28 cellular contexts compared by ENCODE assay signal in genomic region chr10:14017380-14017943, GRCh38.
DNase-seq lines count a peak whose midpoint lies in the region; ATAC-seq, FAIRE-seq and TF ChIP-seq lines count a peak whose summit lies in the region.
"Had no signal": no experiment of that assay in that cellular context is flagged by ENCODE, and none has a peak within 500 bp of the region (broad histone marks: within the 10 kb centered on the region; RNA-seq: fewer than 3 reads in every experiment).

No MANE protein-coding gene starts in this region.

- H3K4me3 Mint-ChIP-seq in astrocyte (ENCODE audit: unreplicated experiment), result no peak overlapping the region
- no peak overlapping the region for H3K4me3 Mint-ChIP-seq in T-helper 2 cell treated with Interferon-gamma antibody and Interleukin-4, amounts not matched to agents 5 μg/mL and 100 μg/mL, for 36 hours
- H3K4me3 Mint-ChIP-seq: activated T-cell treated with anti-CD3 and anti-CD28 coated beads, Interleukin-2, amount 50 U/mL, for 4 hours; CD4-positive, alpha-beta T cell; dendritic cell treated with granulocyte-macrophage colony-stimulating factor and Interleukin-4, amounts not matched to agents 40 ng/mL and 50 ng/mL, for 4 days; H9; stimulated activated naive B cell treated with anti-CD40 and anti-IgM and Interleukin-4, amounts not matched to agents 10 μg/mL and 1 μg/mL and 100 μg/mL, for 72 hours had no signal

- H3K9me3 ChIP-seq in astrocyte (ENCODE audit: insufficient read depth, low read depth, low read length) (no peaks in the 10 kb centered on the region), pancreas (no peaks in the 10 kb centered on the region)
- H3K9me3 ChIP-seq: lower lobe of right lung, mucosa of descending colon had no signal

- H3K79me2 ChIP-seq in astrocyte (ENCODE audit: insufficient read depth, low read length), result no peaks in the 10 kb centered on the region

- no peak overlapping the region for H2AFZ ChIP-seq in astrocyte (ENCODE audit: low read depth, low read length)
- H2AFZ ChIP-seq: PC-9 had no signal

- intact Hi-C loops in pancreas (cut with DNase I), result no loop called here

- no peaks in the 10 kb centered on the region for H3K27me3 Mint-ChIP-seq in astrocyte (ENCODE audit: low read depth, unreplicated experiment)
- peaks cover 13% of the 10 kb centered on the region for H3K27me3 Mint-ChIP-seq in T-helper 2 cell treated with Interferon-gamma antibody and Interleukin-4, amounts not matched to agents 5 μg/mL and 100 μg/mL, for 36 hours (ENCODE audit: low read depth)
- H3K27me3 Mint-ChIP-seq: CD4-positive, alpha-beta T cell had no signal

- H3K4me1 Mint-ChIP-seq in astrocyte (ENCODE audit: low read depth, unreplicated experiment), result peaks cover 15% of the 10 kb centered on the region
- peaks cover 6% of the 10 kb centered on the region for H3K4me1 Mint-ChIP-seq in T-helper 2 cell treated with Interferon-gamma antibody and Interleukin-4, amounts not matched to agents 5 μg/mL and 100 μg/mL, for 36 hours (ENCODE audit: low read depth)

- no peak for TF ChIP-seq POLR2A in GM12892 (IDR thresholded peaks at IDR 0.05; ENCODE audit: low read depth, low read length)

- H3K36me3 Mint-ChIP-seq in astrocyte (ENCODE audit: low read depth, unreplicated experiment), result no peaks in the 10 kb centered on the region
- H3K36me3 Mint-ChIP-seq in T-helper 2 cell treated with Interferon-gamma antibody and Interleukin-4, amounts not matched to agents 5 μg/mL and 100 μg/mL, for 36 hours (ENCODE audit: low read depth), result no peaks in the 10 kb centered on the region

- no peak for TF ChIP-seq CTCF in astrocyte (IDR thresholded peaks at IDR 0.05; ENCODE audit: insufficient read depth, low read depth, low read length)
- no peak for TF ChIP-seq CTCF in fibroblast of mammary gland (conservative IDR thresholded peaks at IDR 0.05; ENCODE audit: control insufficient read depth, insufficient read depth, low read depth, low read length)
- no peak for TF ChIP-seq CTCF in pancreas (IDR thresholded peaks at IDR 0.05)

- H3K9ac ChIP-seq in astrocyte (ENCODE audit: low read length), result no peak overlapping the region

- WGBS in pancreas, 2 donors, result 56 to 59% methylated on average over 5 of the region's 5 CpGs

- H3K4me2 ChIP-seq in astrocyte (ENCODE audit: low read length), result no peak overlapping the region
- H3K4me2 ChIP-seq: PC-9 had no signal

- DNase-seq in GM12892 (ENCODE audit: insufficient read length) (no peak), astrocyte (ENCODE audit: low read depth) (peak; percentile 46), fibroblast of mammary gland (ENCODE audit: low read depth) (peak; percentile 60), skeletal muscle cell (ENCODE audit: low read depth) (peak; percentile 29), mucosa of gallbladder (ENCODE audit: low spot score) (no peak), pancreas (no peak)
- no peak for DNase-seq in T-helper 2 cell treated with Interferon-gamma antibody and Interleukin-4, amounts not matched to agents 5 μg/mL and 100 μg/mL, for 36 hours (ENCODE audit: low spot score)
- DNase-seq: activated CD4-positive, alpha-beta T cell treated with anti-CD3 and anti-CD28 coated beads, Interleukin-2, amount 50 U/mL, for 1 hour; activated T-cell treated with anti-CD3 and anti-CD28 coated beads, Interleukin-2, amount 50 U/mL, for 4 hours; CD4-positive, alpha-beta T cell; H9; heart left ventricle; KG1; lower lobe of right lung; MM.1S; mucosa of descending colon; NCI-H2029 treated with DMSO at 0.1 percent for 48 hours; NCI-H526; NK-92 treated with Interleukin-12 subunit alpha and Interleukin-12 subunit beta, amount 100 ng/mL, for 24 hours; PC-9; posterior cingulate gyrus; SHP77; sigmoid colon; stimulated activated CD4-positive, alpha-beta T cell treated with anti-CD3 and anti-CD28 coated beads, Interleukin-15, amount 100 ng/mL, for 24 hours; stimulated activated naive B cell treated with anti-CD40 and anti-IgM and Interleukin-4, amounts not matched to agents 10 μg/mL and 1 μg/mL and 100 μg/mL, for 72 hours had no signal

- H3K4me1 ChIP-seq in astrocyte (ENCODE audit: insufficient read depth, low read length) (no peaks in the 10 kb centered on the region), pancreas (no peaks in the 10 kb centered on the region)

- FAIRE-seq in GM12892 (lab: Jason Lieb, UNC) (peak; percentile 5), astrocyte (lab: Jason Lieb, UNC) (no peak), pancreas (lab: Jason Lieb, UNC) (no peak)
- FAIRE-seq: D721Med, urothelium cell line had no signal

- no peak overlapping the region for H3K4me3 ChIP-seq in astrocyte (ENCODE audit: insufficient read depth, low read depth, low read length)
- H3K4me3 ChIP-seq in fibroblast of mammary gland (ENCODE audit: control insufficient read depth, low read depth, low read length), result no peak overlapping the region
- no peak overlapping the region for H3K4me3 ChIP-seq in skeletal muscle cell (ENCODE audit: low read depth, low read length)
- no peak overlapping the region for H3K4me3 ChIP-seq in pancreas
- H3K4me3 ChIP-seq: heart left ventricle, lower lobe of right lung, mucosa of descending colon, PC-9, sigmoid colon had no signal

- H4K20me1 ChIP-seq in astrocyte (ENCODE audit: insufficient read depth, low read length), result no peaks in the 10 kb centered on the region

- H3K27me3 ChIP-seq in astrocyte (ENCODE audit: insufficient read depth, low read length) (no peaks in the 10 kb centered on the region), pancreas (no peaks in the 10 kb centered on the region)
- H3K27me3 ChIP-seq: sigmoid colon had no signal

- ATAC-seq in pancreas, result no peak
- ATAC-seq: activated T-cell treated with anti-CD3 and anti-CD28 coated beads, Interleukin-2, amount 50 U/mL, for 4 hours; heart left ventricle; lower lobe of right lung; mucosa of descending colon; stimulated activated naive B cell treated with anti-CD40 and anti-IgM and Interleukin-4, amounts not matched to agents 10 μg/mL and 1 μg/mL and 100 μg/mL, for 72 hours had no signal

- H3K9me3 Mint-ChIP-seq in astrocyte (ENCODE audit: unreplicated experiment), result no peaks in the 10 kb centered on the region
- H3K9me3 Mint-ChIP-seq in T-helper 2 cell treated with Interferon-gamma antibody and Interleukin-4, amounts not matched to agents 5 μg/mL and 100 μg/mL, for 36 hours, result peaks cover 9% of the 10 kb centered on the region

- H3K36me3 ChIP-seq in astrocyte (ENCODE audit: insufficient read depth, low read length) (no peaks in the 10 kb centered on the region), pancreas (no peaks in the 10 kb centered on the region)
- H3K36me3 ChIP-seq: heart left ventricle, lower lobe of right lung, sigmoid colon had no signal

- H3K27ac Mint-ChIP-seq in astrocyte (ENCODE audit: unreplicated experiment), result no peak overlapping the region
- H3K27ac Mint-ChIP-seq in T-helper 2 cell treated with Interferon-gamma antibody and Interleukin-4, amounts not matched to agents 5 μg/mL and 100 μg/mL, for 36 hours, result no peak overlapping the region
- H3K27ac Mint-ChIP-seq: CD4-positive, alpha-beta T cell; dendritic cell treated with granulocyte-macrophage colony-stimulating factor and Interleukin-4, amounts not matched to agents 40 ng/mL and 50 ng/mL, for 4 days; H9; stimulated activated naive B cell treated with anti-CD40 and anti-IgM and Interleukin-4, amounts not matched to agents 10 μg/mL and 1 μg/mL and 100 μg/mL, for 72 hours had no signal

- H3K27ac ChIP-seq in astrocyte (ENCODE audit: low read depth, low read length) (no peak overlapping the region), pancreas (no peak overlapping the region)
- H3K27ac ChIP-seq: lower lobe of right lung, PC-9, sigmoid colon had no signal

Comparison
In these comparisons a context has a peak if more than half of its experiments do, and no peak if none do; other contexts are left out.
1. DNase-seq: peak in astrocyte (single experiment), fibroblast of mammary gland (single experiment) and skeletal muscle cell (single experiment); none in GM12892 (single experiment), mucosa of gallbladder (single experiment), pancreas (0 of 6) and T-helper 2 cell treated with Interferon-gamma antibody and Interleukin-4, amounts not matched to agents 5 μg/mL and 100 μg/mL, for 36 hours (single experiment).